In genomic region chr4:55547918-55548317, GRCh38 we compare ENCODE assay signal across 8 cellular contexts. TPM values are rescaled to one million over a fixed set of nuclear protein-coding genes. Genes with fewer than 3 reads are reported as not detected.
DNase-seq lines count a peak whose midpoint lies in the region; ATAC-seq and TF ChIP-seq lines count a peak whose summit lies in the region.

No MANE protein-coding gene starts in this region.

- TF ChIP-seq CTCF in suprapubic skin (IDR thresholded peaks at IDR 0.05) = no peak

- TF ChIP-seq POLR2A in suprapubic skin (IDR thresholded peaks at IDR 0.05) = no peak

- no peaks in the 10 kb centered on the region for H3K36me3 ChIP-seq in suprapubic skin

- WGBS in suprapubic skin = 78% methylated on average over 4 of the region's 4 CpGs

- H3K9me3 ChIP-seq in iPS-18c (ENCODE audit: control insufficient read depth, insufficient read depth, low read length) (no peaks in the 10 kb centered on the region), suprapubic skin (no peaks in the 10 kb centered on the region)

- H3K27ac ChIP-seq in suprapubic skin = no peak overlapping the region

- H3K4me1 Mint-ChIP-seq in activated T-cell treated with anti-CD3 and anti-CD28 coated beads, Interleukin-2, amount 50 U/mL, for 24 hours (ENCODE audit: low read depth) = peaks cover 52% of the 10 kb centered on the region
- H3K4me1 Mint-ChIP-seq in activated T-helper 17 cell treated with anti-CD3 and anti-CD28 coated beads, Interleukin-2, amount 50 U/mL, for 72 hours = peaks cover 29% of the 10 kb centered on the region

- no peak for TF ChIP-seq EP300 in suprapubic skin (IDR thresholded peaks at IDR 0.05)

- no peak for DNase-seq in activated T-cell treated with anti-CD3 and anti-CD28 coated beads, Interleukin-2, amount 50 U/mL, for 24 hours
- no peak for DNase-seq in activated T-cell treated with anti-CD3 and anti-CD28 coated beads, Interleukin-2, amount 50 U/mL, for 1 hour
- no peak for DNase-seq in suprapubic skin (ENCODE audit: low spot score in 2 of 2)
- DNase-seq in dermis blood vessel endothelial cell = no peak
- DNase-seq in activated CD4-positive, CD25-positive, alpha-beta regulatory T cell (lab: John Stamatoyannopoulos, UW) = no peak
- DNase-seq in D341Med (ENCODE audit: low spot score) = no peak

- peaks cover 2% of the 10 kb centered on the region for H3K36me3 Mint-ChIP-seq in activated T-cell treated with anti-CD3 and anti-CD28 coated beads, Interleukin-2, amount 50 U/mL, for 24 hours (ENCODE audit: low read depth)
- no peaks in the 10 kb centered on the region for H3K36me3 Mint-ChIP-seq in activated T-helper 17 cell treated with anti-CD3 and anti-CD28 coated beads, Interleukin-2, amount 50 U/mL, for 72 hours (ENCODE audit: low read depth)

- H3K9me3 Mint-ChIP-seq in activated T-cell treated with anti-CD3 and anti-CD28 coated beads, Interleukin-2, amount 50 U/mL, for 24 hours = no peaks in the 10 kb centered on the region
- H3K9me3 Mint-ChIP-seq in activated T-helper 17 cell treated with anti-CD3 and anti-CD28 coated beads, Interleukin-2, amount 50 U/mL, for 72 hours = no peaks in the 10 kb centered on the region

- H3K4me3 ChIP-seq in iPS-18c (ENCODE audit: insufficient read depth, low read depth, low read length) = peak overlapping the region; percentile 88; the same call in 1 of the 2 replicates
- peak overlapping the region; percentile 90 for H3K4me3 ChIP-seq in suprapubic skin

- no peaks in the 10 kb centered on the region for H3K27me3 ChIP-seq in suprapubic skin

- H3K27me3 Mint-ChIP-seq in activated T-cell treated with anti-CD3 and anti-CD28 coated beads, Interleukin-2, amount 50 U/mL, for 24 hours = peaks cover 14% of the 10 kb centered on the region
- H3K27me3 Mint-ChIP-seq in activated T-helper 17 cell treated with anti-CD3 and anti-CD28 coated beads, Interleukin-2, amount 50 U/mL, for 72 hours = no peaks in the 10 kb centered on the region

- H3K27ac Mint-ChIP-seq in activated T-cell treated with anti-CD3 and anti-CD28 coated beads, Interleukin-2, amount 50 U/mL, for 24 hours = no peak overlapping the region
- H3K27ac Mint-ChIP-seq in activated T-helper 17 cell treated with anti-CD3 and anti-CD28 coated beads, Interleukin-2, amount 50 U/mL, for 72 hours = no peak overlapping the region

- H3K4me3 Mint-ChIP-seq in activated T-cell treated with anti-CD3 and anti-CD28 coated beads, Interleukin-2, amount 50 U/mL, for 24 hours = peak overlapping the region; percentile 87
- H3K4me3 Mint-ChIP-seq in activated T-helper 17 cell treated with anti-CD3 and anti-CD28 coated beads, Interleukin-2, amount 50 U/mL, for 72 hours = peak overlapping the region; percentile 92

- no peak for ATAC-seq in activated T-helper 17 cell treated with anti-CD3 and anti-CD28 coated beads, Interleukin-2, amount 50 U/mL, for 72 hours (replicated peaks)

- H3K4me1 ChIP-seq in suprapubic skin = peaks cover 16% of the 10 kb centered on the region

RNA-seq across cellular contexts. Expression of gene CLOCK, which starts 1.2 kb away (rescaled TPM):
- 10 to 100 TPM in 1 of 2 donors, 1 to 10 TPM in 1; 9.9 to 16.3 TPM for total RNA-seq in activated T-helper 17 cell treated with anti-CD3 and anti-CD28 coated beads, Interleukin-2, amount 50 U/mL, for 72 hours
- total RNA-seq in suprapubic skin (10 to 100 TPM; 15.9 to 20.7 (median 19.0) TPM), dermis blood vessel endothelial cell (20.3 and 26.0 TPM in 2 replicates)

RNA-seq across cellular contexts. Expression of gene PDCL2, which starts 44.1 kb away (rescaled TPM):
- total RNA-seq in activated T-helper 17 cell treated with anti-CD3 and anti-CD28 coated beads, Interleukin-2, amount 50 U/mL, for 72 hours = not detected
- total RNA-seq in suprapubic skin = not detected
- total RNA-seq in dermis blood vessel endothelial cell = not detected in 2 replicates
